In the genomic region with DNA sequence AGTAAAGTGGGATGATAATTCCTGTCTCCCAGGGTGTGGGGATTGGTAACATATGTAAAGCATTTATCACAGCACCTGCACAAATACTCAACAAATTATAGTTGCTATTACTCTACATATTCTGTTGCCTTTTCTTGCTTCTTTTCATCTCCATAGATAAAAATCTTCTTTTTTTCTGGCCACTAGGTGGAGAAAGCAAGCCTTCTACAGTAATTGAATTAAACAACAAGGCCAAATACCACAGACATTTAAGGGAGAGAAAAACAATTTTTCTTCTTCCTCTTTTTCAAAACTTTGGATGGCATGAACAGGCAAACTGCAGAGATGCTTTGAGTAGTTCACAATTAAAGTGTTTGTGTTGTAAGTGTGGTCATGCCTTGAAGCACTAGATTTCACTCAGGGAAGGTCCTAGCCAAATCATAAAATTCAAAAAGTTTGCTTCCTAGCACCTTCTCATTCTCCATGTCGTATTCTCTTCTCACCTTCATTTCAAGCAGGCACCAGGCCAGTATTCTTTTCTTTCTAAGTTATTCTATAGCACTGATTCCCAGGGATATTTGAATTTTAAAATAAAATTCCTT, we compare ENCODE assay signal across 8 cellular contexts.
DNase-seq lines count a peak whose midpoint lies in the region; ATAC-seq and TF ChIP-seq lines count a peak whose summit lies in the region.

No MANE protein-coding gene starts in this region.

- no peak overlapping the region for H3K4me3 Mint-ChIP-seq in CD4-positive, alpha-beta T cell
- H3K4me3 Mint-ChIP-seq in T-helper 2 cell treated with Interferon-gamma antibody and Interleukin-4, amounts not matched to agents 5 μg/mL and 100 μg/mL, for 36 hours, result no peak overlapping the region

- CTCF ChIA-PET in CD4-positive, alpha-beta T cell (lab: Charles Lee), result interaction anchor here (1.7 kb wide), 1 partner anchor 638 kb away, joined by 5 read pairs; no protein-coding TSS in a partner anchor

- H3K27ac ChIP-seq in CD4-positive, alpha-beta T cell (ENCODE audit: low read depth, low read length), result no peak overlapping the region

- H3K27ac Mint-ChIP-seq in CD4-positive, alpha-beta T cell, result no peak overlapping the region
- no peak overlapping the region for H3K27ac Mint-ChIP-seq in T-helper 2 cell treated with Interferon-gamma antibody and Interleukin-4, amounts not matched to agents 5 μg/mL and 100 μg/mL, for 36 hours

- TF ChIP-seq CTCF in CD4-positive, alpha-beta T cell (IDR thresholded peaks at IDR 0.05), result peak; percentile 73

- peaks cover 7% of the 10 kb centered on the region for H3K4me1 Mint-ChIP-seq in CD4-positive, alpha-beta T cell (ENCODE audit: low read depth)
- peaks cover 8% of the 10 kb centered on the region for H3K4me1 Mint-ChIP-seq in T-helper 2 cell treated with Interferon-gamma antibody and Interleukin-4, amounts not matched to agents 5 μg/mL and 100 μg/mL, for 36 hours (ENCODE audit: low read depth)

- H3K36me3 Mint-ChIP-seq in CD4-positive, alpha-beta T cell (ENCODE audit: low read depth), result no peaks in the 10 kb centered on the region
- no peaks in the 10 kb centered on the region for H3K36me3 Mint-ChIP-seq in T-helper 2 cell treated with Interferon-gamma antibody and Interleukin-4, amounts not matched to agents 5 μg/mL and 100 μg/mL, for 36 hours (ENCODE audit: low read depth)

- POLR2A ChIA-PET in CD4-positive, alpha-beta T cell (lab: Charles Lee), result interaction anchor here (0.5 kb wide), 1 partner anchor 636 kb away, joined by 3 read pairs; no protein-coding TSS in a partner anchor

- no peaks in the 10 kb centered on the region for H3K27me3 ChIP-seq in CD4-positive, alpha-beta T cell (ENCODE audit: control insufficient read depth, insufficient read depth, low read length)

- no peaks in the 10 kb centered on the region for H3K9me3 ChIP-seq in CD4-positive, alpha-beta T cell (ENCODE audit: control insufficient read depth, low read length)

- ATAC-seq in CD4-positive, alpha-beta T cell (ENCODE audit: poor library complexity), result no peak

- peaks cover 5% of the 10 kb centered on the region for H3K27me3 Mint-ChIP-seq in CD4-positive, alpha-beta T cell
- peaks cover 19% of the 10 kb centered on the region for H3K27me3 Mint-ChIP-seq in T-helper 2 cell treated with Interferon-gamma antibody and Interleukin-4, amounts not matched to agents 5 μg/mL and 100 μg/mL, for 36 hours (ENCODE audit: low read depth)

- intact Hi-C loops in CD4-positive, alpha-beta T cell (cut with DNase I, micrococcal nuclease), result loop anchor here (1.0 to 10.0 kb wide), 7 partner anchors 84 to 638 kb away; partner anchors contain the start of gene TGFBR2 (in 1 of the 2)

- H3K9me3 Mint-ChIP-seq in CD4-positive, alpha-beta T cell, result no peaks in the 10 kb centered on the region
- no peaks in the 10 kb centered on the region for H3K9me3 Mint-ChIP-seq in T-helper 2 cell treated with Interferon-gamma antibody and Interleukin-4, amounts not matched to agents 5 μg/mL and 100 μg/mL, for 36 hours

- no peak for DNase-seq in CD4-positive, alpha-beta T cell
- DNase-seq in H4 (ENCODE audit: low spot score), result peak; percentile 6
- DNase-seq in NOMO-1 treated with dmso at 0.1 percent for 144 hours (lab: John Stamatoyannopoulos, UW; ENCODE audit: unreplicated experiment), result peak; percentile 47
- DNase-seq in dedifferentiated amniotic fluid mesenchymal stem cell (ENCODE audit: extremely low spot score), result peak; percentile 78
- peak; percentile 40 for DNase-seq in middle frontal gyrus (ENCODE audit: extremely low spot score, low spot score)
- DNase-seq in NCI-H524 treated with DMSO at 0.1 percent for 48 hours (lab: John Stamatoyannopoulos, UW), result no peak
- DNase-seq in T-helper 2 cell treated with Interferon-gamma antibody and Interleukin-4, amounts not matched to agents 5 μg/mL and 100 μg/mL, for 36 hours (ENCODE audit: low spot score), result no peak
- DNase-seq in stimulated activated CD4-positive, alpha-beta T cell treated with anti-CD3 and anti-CD28 coated beads, Interleukin-15, amount 100 ng/mL, for 24 hours, result no peak

Comparison
In these comparisons a context has a peak if more than half of its experiments do, and no peak if none do; other contexts are left out.
1. DNase-seq: peak in H4 (single experiment), NOMO-1 treated with dmso at 0.1 percent for 144 hours (single experiment), dedifferentiated amniotic fluid mesenchymal stem cell (single experiment) and middle frontal gyrus (single experiment); none in CD4-positive, alpha-beta T cell (0 of 10), NCI-H524 treated with DMSO at 0.1 percent for 48 hours (single experiment), T-helper 2 cell treated with Interferon-gamma antibody and Interleukin-4, amounts not matched to agents 5 μg/mL and 100 μg/mL, for 36 hours (single experiment) and stimulated activated CD4-positive, alpha-beta T cell treated with anti-CD3 and anti-CD28 coated beads, Interleukin-15, amount 100 ng/mL, for 24 hours (single experiment).